21 cellular contexts compared by ENCODE assay signal in the genomic region with DNA sequence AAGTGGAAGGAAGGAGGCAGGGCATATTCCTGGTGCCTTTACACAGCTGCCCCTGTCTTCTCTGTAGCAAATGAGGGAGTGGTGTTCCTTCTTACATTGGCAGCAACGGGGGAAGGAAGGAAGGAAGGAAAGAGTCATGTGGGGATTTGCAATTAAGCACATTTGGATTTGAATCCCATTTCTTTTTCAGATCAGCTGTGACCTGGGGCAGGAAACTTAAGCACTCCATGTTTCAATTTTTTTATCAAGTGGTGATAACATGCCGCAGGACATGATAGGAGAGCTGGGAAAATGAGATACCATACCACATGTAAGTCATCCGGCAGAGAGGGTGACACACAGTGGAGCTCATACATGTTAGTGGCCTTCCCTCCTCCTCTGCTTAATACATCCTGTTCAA.
DNase-seq lines count a peak whose midpoint lies in the region; ATAC-seq and TF ChIP-seq lines count a peak whose summit lies in the region.
"Had no signal": no experiment of that assay in that cellular context is flagged by ENCODE, and none has a peak within 500 bp of the region (broad histone marks: within the 10 kb centered on the region; RNA-seq: fewer than 3 reads in every experiment).

No MANE protein-coding gene starts in this region.

- peaks cover 0 to 35% (median 16%) of the 10 kb centered on the region in 12 donors for H3K4me1 ChIP-seq in heart left ventricle

- no peak overlapping the region for H3K4me3 Mint-ChIP-seq in HFFc6
- no peak overlapping the region for H3K4me3 Mint-ChIP-seq in stimulated activated memory B cell treated with anti-CD40 and anti-IgM and Interleukin-4, amounts not matched to agents 10 μg/mL and 1 μg/mL and 100 μg/mL, for 72 hours

- intact Hi-C loops in heart left ventricle (cut with DNase I), result loop anchor here in 4 of 10 donors (5.0 to 10.0 kb wide), 4 partner anchors 46 to 191 kb away; partner anchors contain the start of gene APP (in 1 of the 4)

- no peaks in the 10 kb centered on the region for H3K9me3 ChIP-seq in heart left ventricle
- H3K9me3 ChIP-seq: mucosa of descending colon, ovary had no signal

- no peaks in the 10 kb centered on the region for H3K9me3 Mint-ChIP-seq in HFFc6
- no peaks in the 10 kb centered on the region for H3K9me3 Mint-ChIP-seq in stimulated activated memory B cell treated with anti-CD40 and anti-IgM and Interleukin-4, amounts not matched to agents 10 μg/mL and 1 μg/mL and 100 μg/mL, for 72 hours

- peaks cover 0 to 36% (median 21%) of the 10 kb centered on the region in 9 donors for H3K36me3 ChIP-seq in heart left ventricle
- H3K36me3 ChIP-seq: ovary had no signal

- DNase-seq in HFFc6 (no peak), cardiac fibroblast (ENCODE audit: low read depth in 2 of 2) (peak; percentile 33 to 55), heart left ventricle (peak in 2 of 5 donors; percentile 30 to 33), pons (ENCODE audit: low spot score) (peak; percentile 71), HPDE6-E6E7 (ENCODE audit: extremely low spot score) (no peak)
- DNase-seq: activated CD4-positive, alpha-beta T cell treated with anti-CD3 and anti-CD28 coated beads for 4 hours; activated CD8-positive, alpha-beta memory T cell treated with anti-CD3 and anti-CD28 coated beads, Interleukin-2, amount 50 U/mL, for 4 hours; activated naive CD4-positive, alpha-beta T cell treated with Interleukin-2 at 50 U/mL for 16 hours; brain microvascular endothelial cell; effector CD8-positive, alpha-beta T cell; GDM1; KBM-7; mucosa of descending colon; NCI-H1092; NK-92 treated with Interleukin-12 subunit alpha and Interleukin-12 subunit beta, amount 100 ng/mL, for 24 hours; ovary; SHP77 treated with DMSO at 0.1 percent for 48 hours; T-helper 9 cell had no signal

- no peak overlapping the region for H3K4me3 ChIP-seq in cardiac fibroblast (replicated peaks in 1 of 2; ENCODE audit: low read depth in 2 of 2, low read length in 2 of 2)
- H3K4me3 ChIP-seq in heart left ventricle, result no peak overlapping the region
- H3K4me3 ChIP-seq: mucosa of descending colon, ovary had no signal

- H3K4me1 Mint-ChIP-seq in HFFc6 (ENCODE audit: low read depth), result peaks cover 10% of the 10 kb centered on the region
- H3K4me1 Mint-ChIP-seq in stimulated activated memory B cell treated with anti-CD40 and anti-IgM and Interleukin-4, amounts not matched to agents 10 μg/mL and 1 μg/mL and 100 μg/mL, for 72 hours, result no peaks in the 10 kb centered on the region

- 3 to 15% (median 7%) methylated on average over 3 of the region's 3 CpGs for WGBS in heart left ventricle, 4 donors

- peaks cover 42% of the 10 kb centered on the region for H3K36me3 Mint-ChIP-seq in HFFc6 (ENCODE audit: low read depth)
- H3K36me3 Mint-ChIP-seq in stimulated activated memory B cell treated with anti-CD40 and anti-IgM and Interleukin-4, amounts not matched to agents 10 μg/mL and 1 μg/mL and 100 μg/mL, for 72 hours, result peaks cover 27% of the 10 kb centered on the region

- H3K27me3 Mint-ChIP-seq in HFFc6 (ENCODE audit: insufficient read depth), result peaks cover 5% of the 10 kb centered on the region
- no peaks in the 10 kb centered on the region for H3K27me3 Mint-ChIP-seq in stimulated activated memory B cell treated with anti-CD40 and anti-IgM and Interleukin-4, amounts not matched to agents 10 μg/mL and 1 μg/mL and 100 μg/mL, for 72 hours

- H3K27ac ChIP-seq in heart left ventricle, result peak overlapping the region in 11 of 12 donors; percentile 5 to 55 (median 25)
- H3K27ac ChIP-seq: brain microvascular endothelial cell, ovary had no signal

- TF ChIP-seq CTCF in HFFc6 (IDR thresholded peaks at IDR 0.05), result no peak
- no peak for TF ChIP-seq CTCF in cardiac fibroblast (IDR thresholded peaks at IDR 0.05; ENCODE audit: low read depth, low read length)
- TF ChIP-seq CTCF in heart left ventricle (IDR thresholded peaks at IDR 0.05), result no peak

- no peaks in the 10 kb centered on the region for H3K27me3 ChIP-seq in heart left ventricle
- H3K27me3 ChIP-seq: brain microvascular endothelial cell, ovary had no signal

- no peak for TF ChIP-seq POLR2A in heart left ventricle (IDR thresholded peaks at IDR 0.05)

- ATAC-seq in heart left ventricle (peak; percentile 80 to 91 (median 88)), HG03432 (IDR thresholded peaks at IDR 0.05; ENCODE audit: unreplicated experiment) (no peak), GM21447 (IDR thresholded peaks at IDR 0.05; ENCODE audit: unreplicated experiment) (no peak)
- ATAC-seq in stimulated activated memory B cell treated with anti-CD40 and anti-IgM and Interleukin-4, amounts not matched to agents 10 μg/mL and 1 μg/mL and 100 μg/mL, for 72 hours, result no peak
- ATAC-seq: mucosa of descending colon had no signal

- peak overlapping the region; percentile 39; the same call in 1 of the 2 replicates for H3K27ac Mint-ChIP-seq in HFFc6
- H3K27ac Mint-ChIP-seq in stimulated activated memory B cell treated with anti-CD40 and anti-IgM and Interleukin-4, amounts not matched to agents 10 μg/mL and 1 μg/mL and 100 μg/mL, for 72 hours, result no peak overlapping the region

Comparison
In these comparisons a context has a peak if more than half of its experiments do, and no peak if none do; other contexts are left out.
1. DNase-seq: peak in cardiac fibroblast (2 of 2) and pons (single experiment); none in HFFc6 (single experiment) and HPDE6-E6E7 (single experiment).
2. ATAC-seq: peak in heart left ventricle (4 of 4); none in HG03432 (single experiment), stimulated activated memory B cell treated with anti-CD40 and anti-IgM and Interleukin-4, amounts not matched to agents 10 μg/mL and 1 μg/mL and 100 μg/mL, for 72 hours (single experiment) and GM21447 (single experiment).